Comparison of ENCODE assay signal across 8 cellular contexts in genomic region chr9:128127568-128127989, GRCh38. TPM values are rescaled to one million over a fixed set of nuclear protein-coding genes. Genes with fewer than 3 reads are reported as not detected.
DNase-seq lines count a peak whose midpoint lies in the region; ATAC-seq and TF ChIP-seq lines count a peak whose summit lies in the region.

Gene PTGES2 (minus strand): TSS chr9:128127729. CDS start chr9:128127717, 12 bp downstream.

- H3K27me3 ChIP-seq in endocrine pancreas (ENCODE audit: control insufficient read depth, insufficient read depth, low read length) (no peaks in the 10 kb centered on the region), mesendoderm (ENCODE audit: insufficient read depth, low read length, poor library complexity) (no peaks in the 10 kb centered on the region)

- peak within 1 kb of the TSS; percentile 93 for H3K9ac ChIP-seq in endocrine pancreas (ENCODE audit: control insufficient read depth, insufficient read depth, low read length)
- H3K9ac ChIP-seq in mesendoderm (ENCODE audit: low read length) = peak within 1 kb of the TSS; percentile 96

- peak within 1 kb of the TSS; percentile 16 for H2BK120ac ChIP-seq in mesendoderm (ENCODE audit: low read depth, low read length)

- ATAC-seq in HG03280 (IDR thresholded peaks at IDR 0.05; ENCODE audit: unreplicated experiment) = peak; percentile 60

- no peaks in the 10 kb centered on the region for H3K4me1 ChIP-seq in endocrine pancreas (ENCODE audit: control insufficient read depth, insufficient read depth, low read length)
- no peaks in the 10 kb centered on the region for H3K4me1 ChIP-seq in mesendoderm (ENCODE audit: control insufficient read depth, low read depth, low read length)

- peaks cover 16% of the 10 kb centered on the region for H3K79me2 ChIP-seq in mesendoderm (ENCODE audit: control insufficient read depth, insufficient read depth, low read length)

- H3K36me3 ChIP-seq in endocrine pancreas (ENCODE audit: control insufficient read depth, insufficient read depth, low read length) = no peaks in the 10 kb centered on the region
- no peaks in the 10 kb centered on the region for H3K36me3 ChIP-seq in mesendoderm (ENCODE audit: control insufficient read depth, insufficient read depth, low read length)

- no peak within 1 kb of the TSS for H2BK15ac ChIP-seq in mesendoderm (replicated peaks; ENCODE audit: low read depth)

- H2AK5ac ChIP-seq in mesendoderm (ENCODE audit: low read length) = no peak within 1 kb of the TSS

- no peak within 1 kb of the TSS for H4K5ac ChIP-seq in mesendoderm (ENCODE audit: low read length)

- peak within 1 kb of the TSS; percentile 97 for H4K8ac ChIP-seq in mesendoderm (ENCODE audit: low read depth, low read length)

- H3K18ac ChIP-seq in mesendoderm (ENCODE audit: low read length) = peak within 1 kb of the TSS; percentile 89

- H3K4me3 ChIP-seq in endocrine pancreas (ENCODE audit: control insufficient read depth, insufficient read depth, low read length) (peak within 1 kb of the TSS; percentile 62), mesendoderm (ENCODE audit: low read length) (peak within 1 kb of the TSS; percentile 95)

- H3K79me1 ChIP-seq in mesendoderm (ENCODE audit: low read length) = peaks cover 10% of the 10 kb centered on the region

- peak within 1 kb of the TSS; percentile 95 for H3K27ac ChIP-seq in mesendoderm (ENCODE audit: low read depth, low read length)

- no peaks in the 10 kb centered on the region for H3K9me3 ChIP-seq in endocrine pancreas (ENCODE audit: control insufficient read depth, low read length)

- peak within 1 kb of the TSS; percentile 98 for H3K4me2 ChIP-seq in mesendoderm (ENCODE audit: low read length)

- peak within 1 kb of the TSS; percentile 80 for H3K23ac ChIP-seq in mesendoderm (ENCODE audit: low read length)

- peak within 1 kb of the TSS; percentile 96 for H3K4ac ChIP-seq in mesendoderm (ENCODE audit: low read depth, low read length)

- TF ChIP-seq POLR2A in GM18951 (IDR thresholded peaks at IDR 0.05; ENCODE audit: extremely low read depth, insufficient read depth, insufficient read length) = peak; percentile 71

- H3K56ac ChIP-seq in mesendoderm (ENCODE audit: low read length) = peak within 1 kb of the TSS; percentile 98

- DNase-seq in Ammon's horn (ENCODE audit: low spot score) (peak; percentile 87), NCI-H774 (lab: John Stamatoyannopoulos, UW) (peak; percentile 85), mesendoderm (peak; percentile 87)
- peak; percentile 63 to 68 for DNase-seq in activated CD8-positive, alpha-beta memory T cell treated with anti-CD3 and anti-CD28 coated beads for 4 hours (ENCODE audit: low read depth in 2 of 2)
- peak; percentile 78 for DNase-seq in stimulated activated CD8-positive, alpha-beta memory T cell treated with anti-CD3 and anti-CD28 coated beads, Interleukin-12 subunit alpha, Interleukin-12 subunit beta, amount 100 ng/mL, for 4 hours (ENCODE audit: low read depth)

- in situ Hi-C loops in GM18951 (cut with MboI; ENCODE audit: low sequenced_read_pairs, unreplicated experiment) = no loop called here

- H2BK5ac ChIP-seq in mesendoderm (ENCODE audit: low read length) = peak within 1 kb of the TSS; percentile 70

- WGBS in mesendoderm (ENCODE audit: extremely low coverage, insufficient coverage, low lambda C conversion rate) = no CpG with 5 or more reads among the region's 56 CpGs

RNA-seq across cellular contexts. Expression of gene PTGES2, which starts in this region (rescaled TPM):
- polyA plus RNA-seq in mesendoderm (2013, experiment 1 of 2) = 52.1 TPM
- 53.5 TPM for polyA plus RNA-seq in mesendoderm (2013, experiment 2 of 2)

Comparison
In these comparisons a context has a peak if more than half of its experiments do, and no peak if none do; other contexts are left out.
1. Peak in every context shown above with its lines: DNase-seq, ATAC-seq, H3K4me3 ChIP-seq and H3K27ac ChIP-seq.